In the genomic region with DNA sequence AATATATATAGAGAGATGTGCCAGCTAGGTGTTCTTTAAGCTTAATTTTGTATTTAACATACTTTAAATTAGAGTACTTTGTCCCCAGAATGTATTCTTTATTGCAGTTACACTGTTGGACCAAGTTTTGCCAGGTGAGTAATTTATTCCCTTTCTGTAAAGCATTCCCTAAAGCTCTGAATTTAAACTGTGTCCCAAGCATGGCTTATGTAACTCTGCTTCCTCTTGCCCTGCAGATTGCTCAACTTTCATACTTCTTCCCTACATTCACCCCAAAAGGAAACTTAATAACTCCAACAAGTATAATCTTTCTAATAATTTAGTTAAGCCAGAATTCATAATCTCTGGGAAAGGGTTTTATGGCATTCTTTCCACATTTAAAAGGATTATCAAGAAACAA, we compare ENCODE assay signal across 22 cellular contexts. TPM values are rescaled to one million over a fixed set of nuclear protein-coding genes. Genes with fewer than 3 reads are reported as not detected.
DNase-seq lines count a peak whose midpoint lies in the region; ATAC-seq, FAIRE-seq and TF ChIP-seq lines count a peak whose summit lies in the region.
"Had no signal": no experiment of that assay in that cellular context is flagged by ENCODE, and none has a peak within 500 bp of the region (broad histone marks: within the 10 kb centered on the region; RNA-seq: fewer than 3 reads in every experiment).

No MANE protein-coding gene starts in this region.

- intact Hi-C loops in kidney (cut with DNase I): no loop called here

- TF ChIP-seq CTCF in kidney (IDR thresholded peaks at IDR 0.05; ENCODE audit: borderline replicate concordance, extremely low read depth, insufficient read depth): no peak

- H3K27ac Mint-ChIP-seq in activated T-cell treated with anti-CD3 and anti-CD28 coated beads, Interleukin-2, amount 50 U/mL, for 72 hours: peak overlapping the region; percentile 27
- H3K27ac Mint-ChIP-seq: activated naive CD4-positive, alpha-beta T cell treated with anti-CD3 and anti-CD28 coated beads, Interleukin-2, amount 50 U/mL, for 72 hours; GM23338; stimulated activated effector memory CD8-positive, alpha-beta T cell treated with anti-CD3 and anti-CD28 coated beads, Interleukin-12 subunit alpha, Interleukin-12 subunit beta, amount 100 ng/mL, for 72 hours had no signal

- peaks cover 49% of the 10 kb centered on the region for H3K4me1 Mint-ChIP-seq in activated T-cell treated with anti-CD3 and anti-CD28 coated beads, Interleukin-2, amount 50 U/mL, for 72 hours (ENCODE audit: low read depth)

- ATAC-seq in activated T-cell treated with anti-CD3 and anti-CD28 coated beads, Interleukin-2, amount 50 U/mL, for 72 hours (replicated peaks in 1 of 2): no peak
- ATAC-seq in GM21447 (IDR thresholded peaks at IDR 0.05; ENCODE audit: unreplicated experiment): no peak
- ATAC-seq in HG02798 (IDR thresholded peaks at IDR 0.05; ENCODE audit: poor library complexity, unreplicated experiment): no peak
- ATAC-seq in HG02938 (IDR thresholded peaks at IDR 0.05; ENCODE audit: unreplicated experiment): no peak
- ATAC-seq: activated naive CD4-positive, alpha-beta T cell treated with anti-CD3 and anti-CD28 coated beads, Interleukin-2, amount 50 U/mL, for 72 hours; gastrocnemius medialis; GM23338; stimulated activated effector memory CD8-positive, alpha-beta T cell treated with anti-CD3 and anti-CD28 coated beads, Interleukin-12 subunit alpha, Interleukin-12 subunit beta, amount 100 ng/mL, for 72 hours had no signal

- no peak overlapping the region for H3K4me3 ChIP-seq in adipocyte (ENCODE audit: low read length)
- H3K4me3 ChIP-seq in kidney (ENCODE audit: low read length in 2 of 2): peak overlapping the region; percentile 4 to 10
- H3K4me3 ChIP-seq in SJCRH30: no peak overlapping the region
- H3K4me3 ChIP-seq: cardiac muscle cell, gastrocnemius medialis, GM23338, spleen had no signal

- H3K27me3 Mint-ChIP-seq in activated T-cell treated with anti-CD3 and anti-CD28 coated beads, Interleukin-2, amount 50 U/mL, for 72 hours (ENCODE audit: low read depth): no peaks in the 10 kb centered on the region
- H3K27me3 Mint-ChIP-seq: CD8-positive, alpha-beta memory T cell; naive B cell had no signal

- H3K36me3 Mint-ChIP-seq in activated T-cell treated with anti-CD3 and anti-CD28 coated beads, Interleukin-2, amount 50 U/mL, for 72 hours (ENCODE audit: insufficient read depth in 2 of 2): peaks cover 9% of the 10 kb centered on the region in 2 donors

- H3K27ac ChIP-seq in kidney (ENCODE audit: low read depth in 2 of 2, low read length in 2 of 2) (no peak overlapping the region), SJCRH30 (no peak overlapping the region)
- H3K27ac ChIP-seq: cardiac muscle cell, spleen had no signal

- FAIRE-seq in kidney (lab: Jason Lieb, UNC): peak; percentile 11

- no peak overlapping the region for H3K4me3 Mint-ChIP-seq in activated T-cell treated with anti-CD3 and anti-CD28 coated beads, Interleukin-2, amount 50 U/mL, for 72 hours
- H3K4me3 Mint-ChIP-seq: CD8-positive, alpha-beta memory T cell; GM23338; naive B cell; stimulated activated effector memory CD8-positive, alpha-beta T cell treated with anti-CD3 and anti-CD28 coated beads, Interleukin-12 subunit alpha, Interleukin-12 subunit beta, amount 100 ng/mL, for 72 hours had no signal

- H3K36me3 ChIP-seq in adipocyte (ENCODE audit: control insufficient read depth, insufficient read depth, low read length, severe bottlenecking) (peaks cover 18% of the 10 kb centered on the region), kidney (ENCODE audit: control insufficient read depth in 1 of 2, insufficient read depth in 2 of 2, low read length in 2 of 2) (peaks cover 2 to 3% of the 10 kb centered on the region in 2 donors), SJCRH30 (peaks cover 28% of the 10 kb centered on the region)
- H3K36me3 ChIP-seq: gastrocnemius medialis had no signal

- H3K4me1 ChIP-seq in adipocyte (ENCODE audit: control insufficient read depth, insufficient read depth, low read length) (peaks cover 27% of the 10 kb centered on the region), kidney (ENCODE audit: control insufficient read depth in 1 of 2, insufficient read depth in 1 of 2, low read depth in 1 of 2, low read length in 2 of 2) (peaks cover 8 to 11% of the 10 kb centered on the region in 2 donors), SJCRH30 (peaks cover 11% of the 10 kb centered on the region; the same call in 1 of the 2 replicates)

- H3K9me3 ChIP-seq in adipocyte (ENCODE audit: control insufficient read depth, low read length) (peaks cover 1% of the 10 kb centered on the region), kidney (ENCODE audit: control insufficient read depth in 1 of 2, low read length in 2 of 2) (no peaks in the 10 kb centered on the region), SJCRH30 (replicated peaks) (peaks cover under 1% of the 10 kb centered on the region; the same call in 1 of the 2 replicates)
- H3K9me3 ChIP-seq: gastrocnemius medialis, spleen had no signal

- H3K9ac ChIP-seq in adipocyte (ENCODE audit: low read length): no peak overlapping the region
- no peak overlapping the region for H3K9ac ChIP-seq in kidney (ENCODE audit: low read length in 2 of 2)
- H3K9ac ChIP-seq: SK-N-SH had no signal

- no peak for DNase-seq in activated T-cell treated with anti-CD3 and anti-CD28 coated beads, Interleukin-2, amount 50 U/mL, for 72 hours
- DNase-seq in activated T-cell treated with anti-CD3 and anti-CD28 coated beads, Interleukin-2, amount 50 U/mL, for 1 hour: no peak
- DNase-seq in adipocyte (ENCODE audit: low read depth): peak; percentile 52
- no peak for DNase-seq in kidney
- no peak for DNase-seq in SJCRH30
- DNase-seq: activated CD4-positive, alpha-beta T cell treated with anti-CD3 and anti-CD28 coated beads, Interleukin-2, amount 50 U/mL, for 4 hours; CD8-positive, alpha-beta memory T cell; DND-41; effector CD8-positive, alpha-beta T cell; gastrocnemius medialis; naive B cell; NCI-H187 treated with DMSO at 0.1 percent for 48 hours; NCI-H526; SK-N-SH; spleen had no signal

- H3K9me3 Mint-ChIP-seq in activated T-cell treated with anti-CD3 and anti-CD28 coated beads, Interleukin-2, amount 50 U/mL, for 72 hours: no peaks in the 10 kb centered on the region
- H3K9me3 Mint-ChIP-seq: CD8-positive, alpha-beta memory T cell; GM23338; stimulated activated effector memory CD8-positive, alpha-beta T cell treated with anti-CD3 and anti-CD28 coated beads, Interleukin-12 subunit alpha, Interleukin-12 subunit beta, amount 100 ng/mL, for 72 hours had no signal

- no peaks in the 10 kb centered on the region for H3K27me3 ChIP-seq in adipocyte (replicated peaks; ENCODE audit: control insufficient read depth, insufficient read depth, low read length)
- no peaks in the 10 kb centered on the region for H3K27me3 ChIP-seq in SJCRH30
- H3K27me3 ChIP-seq: cardiac muscle cell, gastrocnemius medialis, spleen had no signal

RNA-seq across cellular contexts. Expression of gene LYPLAL1, which starts 5.6 kb away (rescaled TPM):
- 10 to 100 TPM; 27.6 to 28.9 TPM for total RNA-seq in activated T-cell treated with anti-CD3 and anti-CD28 coated beads, Interleukin-2, amount 50 U/mL, for 72 hours
- 50.9 TPM for total RNA-seq in kidney
- 116 TPM for polyA plus RNA-seq in kidney (ENCODE audit: insufficient read depth, low read depth, low replicate concordance)
- total RNA-seq in SJCRH30 (2014; rRNA removed; shearing (Covaris generic)): 23.5 and 33.7 TPM in 2 replicates

Comparison
In these comparisons a context has a peak if more than half of its experiments do, and no peak if none do; other contexts are left out.
1. H3K4me3 ChIP-seq: peak in kidney (2 of 2); none in adipocyte (single experiment) and SJCRH30 (single experiment).